18 cellular contexts compared by ENCODE assay signal in the genomic region with DNA sequence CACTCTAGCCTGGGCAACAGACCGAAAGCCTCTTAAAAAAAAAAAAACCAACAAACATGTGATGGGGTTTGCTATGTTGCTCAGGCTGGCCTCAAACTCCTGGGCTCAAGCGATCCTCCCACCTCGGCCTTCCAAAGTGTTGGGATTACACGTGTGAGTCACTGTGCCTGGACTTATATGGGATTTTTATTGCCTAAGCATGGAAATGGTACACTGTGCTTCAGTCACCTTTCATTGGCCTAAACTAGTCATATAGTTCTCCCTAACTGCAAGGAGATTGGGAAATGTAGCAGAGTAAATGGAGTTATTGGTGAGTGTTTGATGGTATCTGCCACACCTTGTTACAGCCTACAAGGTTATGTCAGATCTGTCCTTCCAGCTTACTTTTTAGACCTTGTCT.
"Had no signal": no experiment of that assay in that cellular context is flagged by ENCODE, and none has a peak within 500 bp of the region (broad histone marks: within the 10 kb centered on the region; RNA-seq: fewer than 3 reads in every experiment).

No MANE protein-coding gene starts in this region.

- H3K4me1 ChIP-seq: parathyroid adenoma, testis, upper lobe of left lung had no signal

- DNase-seq: activated CD4-positive, alpha-beta T cell treated with anti-CD3 and anti-CD28 coated beads for 36 hours; activated CD4-positive, alpha-beta T cell treated with anti-CD3 and anti-CD28 coated beads, Interleukin-2, amount 50 U/mL, for 48 hours; activated naive CD4-positive, alpha-beta T cell; activated T-cell treated with anti-CD3 and anti-CD28 coated beads for 4 hours; dermis blood vessel endothelial cell; effector memory CD4-positive, alpha-beta T cell; foreskin melanocyte; sigmoid colon; stimulated activated CD4-positive, alpha-beta T cell treated with anti-CD3 and anti-CD28 coated beads, Interleukin-4, amount 100 ng/mL, for 4 hours; testis; upper lobe of left lung had no signal

- H3K36me3 Mint-ChIP-seq: stimulated activated memory B cell treated with anti-CD40 and anti-IgM and Interleukin-4, amounts not matched to agents 10 μg/mL and 1 μg/mL and 100 μg/mL, for 72 hours; WTC11 had no signal

- H3K9me3 ChIP-seq: sigmoid colon, testis, upper lobe of left lung had no signal

- H3K4me3 ChIP-seq: cardiac muscle cell, sigmoid colon, testis, upper lobe of left lung had no signal

- H3K9me3 Mint-ChIP-seq: nephron; stimulated activated memory B cell treated with anti-CD40 and anti-IgM and Interleukin-4, amounts not matched to agents 10 μg/mL and 1 μg/mL and 100 μg/mL, for 72 hours; WTC11 had no signal

- H3K27me3 Mint-ChIP-seq: activated CD4-positive, alpha-beta T cell treated with anti-CD3 and anti-CD28 coated beads for 36 hours; stimulated activated memory B cell treated with anti-CD40 and anti-IgM and Interleukin-4, amounts not matched to agents 10 μg/mL and 1 μg/mL and 100 μg/mL, for 72 hours had no signal

- H3K4me1 Mint-ChIP-seq: activated CD4-positive, alpha-beta T cell treated with anti-CD3 and anti-CD28 coated beads for 36 hours; nephron; stimulated activated memory B cell treated with anti-CD40 and anti-IgM and Interleukin-4, amounts not matched to agents 10 μg/mL and 1 μg/mL and 100 μg/mL, for 72 hours; WTC11 had no signal

- H3K27ac Mint-ChIP-seq: activated CD4-positive, alpha-beta T cell treated with anti-CD3 and anti-CD28 coated beads for 36 hours; nephron; stimulated activated memory B cell treated with anti-CD40 and anti-IgM and Interleukin-4, amounts not matched to agents 10 μg/mL and 1 μg/mL and 100 μg/mL, for 72 hours; WTC11 had no signal

- FAIRE-seq: keratinocyte had no signal

- ATAC-seq: activated CD4-positive, alpha-beta T cell treated with anti-CD3 and anti-CD28 coated beads for 36 hours; left lobe of liver; stimulated activated memory B cell treated with anti-CD40 and anti-IgM and Interleukin-4, amounts not matched to agents 10 μg/mL and 1 μg/mL and 100 μg/mL, for 72 hours; WTC11 had no signal

- H3K4me3 Mint-ChIP-seq: activated CD4-positive, alpha-beta T cell treated with anti-CD3 and anti-CD28 coated beads for 36 hours; nephron; stimulated activated memory B cell treated with anti-CD40 and anti-IgM and Interleukin-4, amounts not matched to agents 10 μg/mL and 1 μg/mL and 100 μg/mL, for 72 hours; WTC11 had no signal

- H3K9ac ChIP-seq: parathyroid adenoma had no signal

- H3K27ac ChIP-seq: cardiac muscle cell, parathyroid adenoma, sigmoid colon, testis, upper lobe of left lung had no signal

- H3K36me3 ChIP-seq: cardiac muscle cell, sigmoid colon, upper lobe of left lung had no signal

- H3K27me3 ChIP-seq: cardiac muscle cell, sigmoid colon, testis, upper lobe of left lung had no signal
